ENCODE assay signal across 10 cellular contexts in the genomic region with DNA sequence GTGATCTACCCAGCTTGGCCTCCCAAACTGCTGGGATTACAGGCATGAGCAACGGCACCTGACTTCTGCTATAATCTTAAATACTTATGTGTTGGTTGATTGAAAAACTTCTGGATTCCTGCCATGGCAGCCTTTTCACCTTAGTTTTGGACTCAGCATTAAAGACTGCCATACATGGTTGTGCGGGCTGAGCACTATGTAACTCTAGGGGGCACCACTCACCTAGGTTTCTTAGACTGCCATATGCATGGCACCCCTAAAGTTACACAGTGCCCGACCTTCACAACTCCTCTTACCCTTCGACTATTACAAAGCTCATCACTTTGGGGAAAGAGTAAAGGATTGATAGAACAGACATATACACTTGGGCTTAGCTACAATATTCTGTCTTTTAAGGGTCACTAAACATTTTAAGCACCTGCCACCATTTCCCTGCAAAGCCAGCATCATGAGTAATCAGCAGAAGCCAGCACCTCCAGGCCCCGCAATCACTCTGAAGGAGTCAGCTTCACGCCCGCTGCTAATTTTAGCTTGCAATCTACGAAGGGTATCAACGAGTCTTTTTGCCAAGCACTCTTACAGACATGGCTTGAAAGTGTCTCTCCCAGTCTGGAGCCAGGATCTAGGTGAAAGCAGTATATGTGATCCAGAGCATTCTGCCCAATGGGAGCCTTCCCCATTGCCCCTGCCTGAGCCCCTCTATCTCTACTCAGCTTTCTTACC. TPM values are rescaled to one million over a fixed set of nuclear protein-coding genes. Genes with fewer than 3 reads are reported as not detected.
A peak's percentile ranks its signal among the peaks of the same experiment; 100 is the strongest.
DNase-seq lines count a peak whose midpoint lies in the region; ATAC-seq and TF ChIP-seq lines count a peak whose summit lies in the region.
"Had no signal": no experiment of that assay in that cellular context is flagged by ENCODE, and none has a peak within 500 bp of the region (broad histone marks: within the 10 kb centered on the region; RNA-seq: fewer than 3 reads in every experiment).

No MANE protein-coding gene starts in this region.

- no peaks in the 10 kb centered on the region for H3K79me2 ChIP-seq in neural progenitor cell (ENCODE audit: low read depth)

- H3K4me1 ChIP-seq in neural progenitor cell (no peaks in the 10 kb centered on the region), left lung (no peaks in the 10 kb centered on the region)

- H3K27me3 Mint-ChIP-seq in neural progenitor cell (ENCODE audit: insufficient read depth, low read depth), result peaks cover 3% of the 10 kb centered on the region

- H3K4me2 ChIP-seq in neural progenitor cell, result no peak overlapping the region

- no peak overlapping the region for H2AFZ ChIP-seq in neural progenitor cell (replicated peaks)

- H3K27ac Mint-ChIP-seq in neural progenitor cell, result no peak overlapping the region
- H3K27ac Mint-ChIP-seq: activated T-cell treated with anti-CD3 and anti-CD28 coated beads, Interleukin-2, amount 50 U/mL, for 72 hours had no signal

- DNase-seq in DMS153 treated with DMSO at 0.1 percent for 48 hours (lab: John Stamatoyannopoulos, UW; ENCODE audit: unreplicated experiment) (peak; percentile 3), DMS153 (lab: John Stamatoyannopoulos, UW) (no peak), NB4 (ENCODE audit: low read depth) (peak; percentile 55), cardiac fibroblast (ENCODE audit: low read depth in 2 of 2) (peak in 1 of 2 donors; percentile 8), neural progenitor cell (ENCODE audit: low spot score) (peak; percentile 71), left lung (no peak)
- no peak for DNase-seq in activated CD4-positive, alpha-beta T cell treated with anti-CD3 and anti-CD28 coated beads for 4 hours
- DNase-seq: 8988T; activated T-cell treated with anti-CD3 and anti-CD28 coated beads, Interleukin-2, amount 50 U/mL, for 72 hours had no signal

- H3K27me3 ChIP-seq in neural progenitor cell (no peaks in the 10 kb centered on the region), left lung (peaks cover 0 to 18% of the 10 kb centered on the region in 2 donors)

- intact Hi-C loops in left lung (cut with DNase I), result no loop called here

- H3K27ac ChIP-seq in neural progenitor cell (no peak overlapping the region), left lung (no peak overlapping the region)

- no peaks in the 10 kb centered on the region for H3K36me3 ChIP-seq in neural progenitor cell
- H3K36me3 ChIP-seq in left lung, result no peaks in the 10 kb centered on the region

- H3K9me3 ChIP-seq in neural progenitor cell (ENCODE audit: low read depth) (no peaks in the 10 kb centered on the region), left lung (no peaks in the 10 kb centered on the region)

- TF ChIP-seq POLR2A in NB4 (IDR thresholded peaks at IDR 0.05; ENCODE audit: extremely low read depth, insufficient read length), result no peak

- ATAC-seq in GM21423 (IDR thresholded peaks at IDR 0.05; ENCODE audit: unreplicated experiment) (no peak), left lung (no peak)
- ATAC-seq: activated T-cell treated with anti-CD3 and anti-CD28 coated beads, Interleukin-2, amount 50 U/mL, for 72 hours had no signal

- TF ChIP-seq CTCF in NB4 (IDR thresholded peaks at IDR 0.05; ENCODE audit: low read depth, low read length) (peak; percentile 73), cardiac fibroblast (IDR thresholded peaks at IDR 0.05; ENCODE audit: low read depth, low read length) (peak; percentile 15), neural progenitor cell (IDR thresholded peaks at IDR 0.05) (peak; percentile 69), left lung (IDR thresholded peaks at IDR 0.05) (no peak)

- H3F3A ChIP-seq in neural progenitor cell (ENCODE audit: low read depth), result no peaks in the 10 kb centered on the region

- H3K4me3 Mint-ChIP-seq in neural progenitor cell, result no peak overlapping the region
- H3K4me3 Mint-ChIP-seq: activated T-cell treated with anti-CD3 and anti-CD28 coated beads, Interleukin-2, amount 50 U/mL, for 72 hours had no signal

- H3K4me3 ChIP-seq in NB4 (ENCODE audit: low read depth, low read length) (no peak overlapping the region), cardiac fibroblast (replicated peaks in 1 of 2; ENCODE audit: low read depth in 2 of 2, low read length in 2 of 2) (no peak overlapping the region), neural progenitor cell (no peak overlapping the region), left lung (no peak overlapping the region)

- no peak overlapping the region for H3K9ac ChIP-seq in neural progenitor cell

- H3K4me1 Mint-ChIP-seq in neural progenitor cell, result peaks cover 5% of the 10 kb centered on the region

- H3K36me3 Mint-ChIP-seq in neural progenitor cell, result no peaks in the 10 kb centered on the region

- no peaks in the 10 kb centered on the region for H4K20me1 ChIP-seq in neural progenitor cell (ENCODE audit: low read depth)

- no peaks in the 10 kb centered on the region for H3K9me3 Mint-ChIP-seq in neural progenitor cell
- H3K9me3 Mint-ChIP-seq: activated T-cell treated with anti-CD3 and anti-CD28 coated beads, Interleukin-2, amount 50 U/mL, for 72 hours had no signal

RNA-seq across cellular contexts. Expression of a gene that starts 59.8 kb away (rescaled TPM):
- total RNA-seq in neural progenitor cell (ENCODE audit: low replicate concordance) (59.4 and 64.3 TPM in 2 replicates), left lung (10 to 100 TPM; 23.6 to 27.9 TPM)

Comparison
In these comparisons a context has a peak if more than half of its experiments do, and no peak if none do; other contexts are left out.
1. DNase-seq: peak in DMS153 treated with DMSO at 0.1 percent for 48 hours (single experiment), NB4 (single experiment) and neural progenitor cell (single experiment); none in DMS153 (single experiment), left lung (0 of 2) and activated CD4-positive, alpha-beta T cell treated with anti-CD3 and anti-CD28 coated beads for 4 hours (0 of 2).
2. CTCF ChIP-seq: peak in NB4 (single experiment), cardiac fibroblast (single experiment) and neural progenitor cell (single experiment); none in left lung (0 of 2).